ENCODE assay signal across 23 cellular contexts in genomic region chr6:106724337-106724736, GRCh38.
DNase-seq lines count a peak whose midpoint lies in the region; ATAC-seq and TF ChIP-seq lines count a peak whose summit lies in the region.
"Had no signal": no experiment of that assay in that cellular context is flagged by ENCODE, and none has a peak within 500 bp of the region (broad histone marks: within the 10 kb centered on the region; RNA-seq: fewer than 3 reads in every experiment).

No MANE protein-coding gene starts in this region.

- H3K27ac Mint-ChIP-seq in glutamatergic neuron (ENCODE audit: unreplicated experiment): no peak overlapping the region
- H3K27ac Mint-ChIP-seq: CD8-positive, alpha-beta memory T cell had no signal

- H3F3A ChIP-seq in GM23248 (ENCODE audit: insufficient read depth): no peaks in the 10 kb centered on the region

- no peak for TF ChIP-seq CTCF in foreskin keratinocyte (conservative IDR thresholded peaks at IDR 0.05)
- TF ChIP-seq CTCF in right lobe of liver (IDR thresholded peaks at IDR 0.05): no peak
- no peak for TF ChIP-seq CTCF in glutamatergic neuron (IDR thresholded peaks at IDR 0.05; ENCODE audit: partially characterized antibody, unreplicated experiment)

- no peaks in the 10 kb centered on the region for H3K9me3 ChIP-seq in right lobe of liver
- H3K9me3 ChIP-seq in GM23248 (ENCODE audit: low read depth): no peaks in the 10 kb centered on the region
- H3K9me3 ChIP-seq: Peyer's patch had no signal

- DNase-seq in NCI-H2171 treated with DMSO at 0.1 percent for 48 hours (lab: John Stamatoyannopoulos, UW): peak; percentile 51
- DNase-seq in NCI-H2171 (lab: John Stamatoyannopoulos, UW): no peak
- no peak for DNase-seq in foreskin keratinocyte
- no peak for DNase-seq in right lobe of liver
- no peak for DNase-seq in GM23248
- no peak for DNase-seq in NCI-H2029 (lab: John Stamatoyannopoulos, UW)
- no peak for DNase-seq in glutamatergic neuron
- DNase-seq: C1 segment of cervical spinal cord; CD8-positive, alpha-beta memory T cell; DMS53; GDM1; MM.1S; NCI-H1048; NCI-H1417 treated with DMSO at 0.1 percent for 48 hours; NCI-H187 treated with DMSO at 0.1 percent for 48 hours; NCI-H226; NCI-H510A treated with DMSO at 0.1 percent for 48 hours; NCI-H774; NK-92 treated with Interleukin-12 subunit alpha and Interleukin-12 subunit beta, amount 100 ng/mL, for 24 hours; Peyer's patch had no signal

- ATAC-seq in foreskin keratinocyte (peak; percentile 28), right lobe of liver (no peak), GM21360 (IDR thresholded peaks at IDR 0.05; ENCODE audit: unreplicated experiment) (no peak)
- ATAC-seq: SK-N-SH treated with all-trans-retinoic acid at 6 μM for 48 hours had no signal

- H3K79me2 ChIP-seq in GM23248 (ENCODE audit: insufficient read depth): no peaks in the 10 kb centered on the region

- peaks cover 3% of the 10 kb centered on the region; the same call in 1 of the 2 replicates for H3K9me2 ChIP-seq in GM23248 (ENCODE audit: insufficient read depth)

- no peak for TF ChIP-seq POLR2A in right lobe of liver (IDR thresholded peaks at IDR 0.05)

- H3K9me3 Mint-ChIP-seq in glutamatergic neuron (ENCODE audit: unreplicated experiment): no peaks in the 10 kb centered on the region
- H3K9me3 Mint-ChIP-seq: CD8-positive, alpha-beta memory T cell had no signal

- H3K4me1 Mint-ChIP-seq in glutamatergic neuron (ENCODE audit: low read depth, unreplicated experiment): no peaks in the 10 kb centered on the region
- H3K4me1 Mint-ChIP-seq: CD8-positive, alpha-beta memory T cell had no signal

- H3K4me3 ChIP-seq in right lobe of liver (no peak overlapping the region), GM23248 (no peak overlapping the region)
- H3K4me3 ChIP-seq: Peyer's patch had no signal

- H3K27me3 ChIP-seq in foreskin keratinocyte (no peaks in the 10 kb centered on the region), right lobe of liver (no peaks in the 10 kb centered on the region), GM23248 (replicated peaks; ENCODE audit: insufficient read depth) (0 out of 2 replicates have a peak, but pooled peaks cover 2% of the 10 kb centered on the region)
- H3K27me3 ChIP-seq: Peyer's patch had no signal

- H3K4me3 Mint-ChIP-seq in glutamatergic neuron (ENCODE audit: unreplicated experiment): no peak overlapping the region
- H3K4me3 Mint-ChIP-seq: CD8-positive, alpha-beta memory T cell had no signal

- H3K4me2 ChIP-seq in GM23248 (ENCODE audit: unreplicated experiment): no peak overlapping the region

- H3K36me3 Mint-ChIP-seq in glutamatergic neuron (ENCODE audit: unreplicated experiment): no peaks in the 10 kb centered on the region
- H3K36me3 Mint-ChIP-seq: CD8-positive, alpha-beta memory T cell had no signal

- H3K27ac ChIP-seq in foreskin keratinocyte (peak overlapping the region; percentile 54), right lobe of liver (peak overlapping the region; percentile 9 to 84 (median 76)), GM23248 (no peak overlapping the region)
- H3K27ac ChIP-seq: 22Rv1, Peyer's patch had no signal

- no peaks in the 10 kb centered on the region for H3K27me3 Mint-ChIP-seq in glutamatergic neuron (ENCODE audit: unreplicated experiment)

- H3K9ac ChIP-seq in GM23248: no peak overlapping the region

- H3K36me3 ChIP-seq in right lobe of liver (no peaks in the 10 kb centered on the region), GM23248 (ENCODE audit: low read depth) (no peaks in the 10 kb centered on the region)
- H3K36me3 ChIP-seq: Peyer's patch had no signal

- 96% methylated on average over 3 of the region's 4 CpGs for WGBS in right lobe of liver (ENCODE audit: insufficient coverage, low coverage, low lambda C conversion rate, missing lambda C conversion rate)
- WGBS in GM23248 (ENCODE audit: low coverage in 1 of 2, low lambda C conversion rate in 2 of 2, missing lambda C conversion rate in 2 of 2), 2 experiments: 64 to 70% methylated on average over 4 of the region's 4 CpGs

- intact Hi-C loops in right lobe of liver (cut with DNase I): no loop called here

- H2AFZ ChIP-seq in GM23248: no peak overlapping the region

- peaks cover 4% of the 10 kb centered on the region for H3K4me1 ChIP-seq in foreskin keratinocyte
- peaks cover 0 to 52% (median 23%) of the 10 kb centered on the region in 4 donors for H3K4me1 ChIP-seq in right lobe of liver
- H3K4me1 ChIP-seq in GM23248 (ENCODE audit: insufficient read depth): no peaks in the 10 kb centered on the region

- no peaks in the 10 kb centered on the region for H4K20me1 ChIP-seq in GM23248 (ENCODE audit: insufficient read depth)

- in situ Hi-C loops in GM23248 (cut with MboI): no loop called here
